9 cellular contexts compared by ENCODE assay signal in the genomic region with DNA sequence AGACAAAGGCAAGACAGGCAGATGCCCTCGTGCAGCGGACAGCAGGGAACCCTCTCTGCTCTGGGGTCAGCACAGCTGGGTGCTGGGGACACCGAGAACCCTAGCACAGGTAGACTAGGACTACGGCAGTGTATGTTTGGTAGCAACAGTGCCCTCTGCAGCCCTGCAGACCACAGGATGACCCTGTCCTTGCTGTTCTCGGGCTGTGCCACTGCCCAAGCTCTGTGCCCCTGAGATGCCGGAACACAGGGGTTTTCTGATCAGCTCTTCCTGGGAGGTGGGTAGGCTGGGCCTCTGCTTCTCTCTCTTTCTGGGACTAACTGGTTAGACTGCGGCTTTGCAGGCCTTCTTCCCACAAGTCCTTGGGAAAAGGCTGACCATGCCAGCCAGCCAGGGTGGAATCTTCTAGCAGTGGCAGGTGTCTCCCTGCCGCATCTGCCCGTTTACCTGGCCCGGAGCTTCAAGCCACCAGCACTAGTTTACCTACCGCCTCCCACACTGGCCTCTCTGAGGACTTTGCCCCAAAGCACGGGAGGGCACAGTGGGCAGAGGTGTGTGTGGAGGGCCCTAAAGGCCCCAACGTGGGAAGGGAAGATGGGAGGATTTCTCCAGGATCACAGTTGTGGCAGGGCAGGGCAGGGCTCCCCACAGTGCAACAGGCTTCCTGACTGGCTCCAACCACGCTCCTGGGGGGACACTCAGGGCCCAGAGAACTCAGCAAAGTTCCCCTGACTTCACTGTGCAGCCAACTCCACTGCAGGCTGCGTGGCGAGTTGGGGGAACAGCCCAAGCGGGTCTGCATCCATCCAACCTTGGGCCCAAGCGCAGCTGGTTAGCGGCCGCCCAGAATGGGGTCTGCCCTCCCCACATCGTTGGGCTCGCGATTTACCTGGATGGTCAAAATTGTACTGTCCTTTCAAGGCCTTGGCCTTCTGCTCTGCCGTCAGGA. TPM values are rescaled to one million over a fixed set of nuclear protein-coding genes. Genes with fewer than 3 reads are reported as not detected.
DNase-seq lines count a peak whose midpoint lies in the region; FAIRE-seq and TF ChIP-seq lines count a peak whose summit lies in the region.
"Had no signal": no experiment of that assay in that cellular context is flagged by ENCODE, and none has a peak within 500 bp of the region (broad histone marks: within the 10 kb centered on the region; RNA-seq: fewer than 3 reads in every experiment).

No MANE protein-coding gene starts in this region.

- H3K4me3 Mint-ChIP-seq in T-helper 2 cell treated with Interferon-gamma antibody and Interleukin-4, amounts not matched to agents 5 μg/mL and 100 μg/mL, for 36 hours = peak overlapping the region; percentile 81
- peak overlapping the region; percentile 79 for H3K4me3 Mint-ChIP-seq in activated T-helper 2 cell treated with anti-CD3 and anti-CD28 coated beads, Interferon-gamma antibody, Interleukin-2, Interleukin-4, amounts not matched to agents 10 μg/mL and 5 μg/mL and 100 μg/mL, durations not matched to agents 14 hours and 24 hours and 36 hours (ENCODE audit: low read depth)

- H3K9ac ChIP-seq in kidney (ENCODE audit: low read length in 2 of 2) (peak overlapping the region; percentile 27 to 82), stomach smooth muscle (ENCODE audit: low read length in 2 of 2) (peak overlapping the region; percentile 81 to 82)

- DNase-seq in T-helper 2 cell treated with Interferon-gamma antibody and Interleukin-4, amounts not matched to agents 5 μg/mL and 100 μg/mL, for 36 hours (ENCODE audit: low spot score) = no peak
- no peak for DNase-seq in T-helper 2 cell
- no peak for DNase-seq in activated T-helper 2 cell treated with anti-CD3 and anti-CD28 coated beads, Interferon-gamma antibody, Interleukin-2, Interleukin-4, amounts not matched to agents 10 μg/mL and 5 μg/mL and 100 μg/mL, durations not matched to agents 14 hours and 24 hours and 36 hours (ENCODE audit: low spot score)
- DNase-seq in kidney = no peak
- no peak for DNase-seq in GM12892 (ENCODE audit: insufficient read length)
- DNase-seq in NCI-H2171 treated with DMSO at 0.1 percent for 48 hours (lab: John Stamatoyannopoulos, UW) = no peak
- no peak for DNase-seq in activated CD8-positive, alpha-beta memory T cell treated with anti-CD3 and anti-CD28 coated beads for 24 hours

- H3K4me3 ChIP-seq in kidney (ENCODE audit: low read length in 2 of 2) = peak overlapping the region; percentile 81 to 87
- H3K4me3 ChIP-seq in stomach smooth muscle (ENCODE audit: low read length in 2 of 2) = peak overlapping the region; percentile 79 to 83

- H3K4me1 Mint-ChIP-seq in T-helper 2 cell treated with Interferon-gamma antibody and Interleukin-4, amounts not matched to agents 5 μg/mL and 100 μg/mL, for 36 hours (ENCODE audit: low read depth) = peaks cover 21% of the 10 kb centered on the region
- peaks cover 12% of the 10 kb centered on the region for H3K4me1 Mint-ChIP-seq in activated T-helper 2 cell treated with anti-CD3 and anti-CD28 coated beads, Interferon-gamma antibody, Interleukin-2, Interleukin-4, amounts not matched to agents 10 μg/mL and 5 μg/mL and 100 μg/mL, durations not matched to agents 14 hours and 24 hours and 36 hours (ENCODE audit: low read depth)

- H3K36me3 Mint-ChIP-seq in T-helper 2 cell treated with Interferon-gamma antibody and Interleukin-4, amounts not matched to agents 5 μg/mL and 100 μg/mL, for 36 hours (ENCODE audit: low read depth) = peaks cover 24% of the 10 kb centered on the region
- H3K36me3 Mint-ChIP-seq in activated T-helper 2 cell treated with anti-CD3 and anti-CD28 coated beads, Interferon-gamma antibody, Interleukin-2, Interleukin-4, amounts not matched to agents 10 μg/mL and 5 μg/mL and 100 μg/mL, durations not matched to agents 14 hours and 24 hours and 36 hours (ENCODE audit: low read depth) = peaks cover 33% of the 10 kb centered on the region

- no peaks in the 10 kb centered on the region for H3K27me3 Mint-ChIP-seq in T-helper 2 cell treated with Interferon-gamma antibody and Interleukin-4, amounts not matched to agents 5 μg/mL and 100 μg/mL, for 36 hours (ENCODE audit: low read depth)
- no peaks in the 10 kb centered on the region for H3K27me3 Mint-ChIP-seq in activated T-helper 2 cell treated with anti-CD3 and anti-CD28 coated beads, Interferon-gamma antibody, Interleukin-2, Interleukin-4, amounts not matched to agents 10 μg/mL and 5 μg/mL and 100 μg/mL, durations not matched to agents 14 hours and 24 hours and 36 hours (ENCODE audit: low read depth)

- H3K27me3 ChIP-seq in stomach smooth muscle (ENCODE audit: control insufficient read depth in 1 of 2, insufficient read depth in 2 of 2, low read length in 2 of 2) = no peaks in the 10 kb centered on the region

- peaks cover 7 to 21% of the 10 kb centered on the region in 2 donors for H3K36me3 ChIP-seq in kidney (ENCODE audit: control insufficient read depth in 1 of 2, insufficient read depth in 2 of 2, low read length in 2 of 2)
- peaks cover 27 to 33% of the 10 kb centered on the region in 2 donors for H3K36me3 ChIP-seq in stomach smooth muscle (ENCODE audit: control insufficient read depth in 2 of 2, insufficient read depth in 2 of 2, low read length in 2 of 2)

- H3K9me3 ChIP-seq in kidney (ENCODE audit: control insufficient read depth in 1 of 2, low read length in 2 of 2) (no peaks in the 10 kb centered on the region), stomach smooth muscle (ENCODE audit: control insufficient read depth in 2 of 2, low read length in 2 of 2) (no peaks in the 10 kb centered on the region)

- FAIRE-seq in kidney (lab: Jason Lieb, UNC) = no peak
- no peak for FAIRE-seq in GM12892 (lab: Jason Lieb, UNC)

- intact Hi-C loops in activated T-helper 2 cell treated with anti-CD3 and anti-CD28 coated beads, Interferon-gamma antibody, Interleukin-2, Interleukin-4, amounts not matched to agents 10 μg/mL and 5 μg/mL and 100 μg/mL, durations not matched to agents 14 hours and 24 hours and 36 hours (cut with micrococcal nuclease) = loop anchor here (2.0 kb wide), 1 partner anchor 27 kb away; a partner anchor contains a TSS
- intact Hi-C loops in kidney (cut with DNase I) = no loop called here

- H3K27ac ChIP-seq in kidney (ENCODE audit: low read depth in 2 of 2, low read length in 2 of 2) (no peak overlapping the region), stomach smooth muscle (ENCODE audit: low read length) (peak overlapping the region; percentile 11)
- H3K27ac ChIP-seq: epithelial cell of prostate had no signal

- TF ChIP-seq CTCF in kidney (IDR thresholded peaks at IDR 0.05; ENCODE audit: borderline replicate concordance, extremely low read depth, insufficient read depth) = no peak

- H3K27ac Mint-ChIP-seq in T-helper 2 cell treated with Interferon-gamma antibody and Interleukin-4, amounts not matched to agents 5 μg/mL and 100 μg/mL, for 36 hours = peak overlapping the region; percentile 67
- no peak overlapping the region for H3K27ac Mint-ChIP-seq in activated T-helper 2 cell treated with anti-CD3 and anti-CD28 coated beads, Interferon-gamma antibody, Interleukin-2, Interleukin-4, amounts not matched to agents 10 μg/mL and 5 μg/mL and 100 μg/mL, durations not matched to agents 14 hours and 24 hours and 36 hours

- no peaks in the 10 kb centered on the region for H3K9me3 Mint-ChIP-seq in T-helper 2 cell treated with Interferon-gamma antibody and Interleukin-4, amounts not matched to agents 5 μg/mL and 100 μg/mL, for 36 hours
- H3K9me3 Mint-ChIP-seq in activated T-helper 2 cell treated with anti-CD3 and anti-CD28 coated beads, Interferon-gamma antibody, Interleukin-2, Interleukin-4, amounts not matched to agents 10 μg/mL and 5 μg/mL and 100 μg/mL, durations not matched to agents 14 hours and 24 hours and 36 hours = no peaks in the 10 kb centered on the region

- no peak for TF ChIP-seq POLR2A in GM12892 (IDR thresholded peaks at IDR 0.05; ENCODE audit: low read depth, low read length)

- H3K4me1 ChIP-seq in kidney (ENCODE audit: control insufficient read depth in 1 of 2, insufficient read depth in 1 of 2, low read depth in 1 of 2, low read length in 2 of 2) (peaks cover 7 to 13% of the 10 kb centered on the region in 2 donors), stomach smooth muscle (ENCODE audit: control insufficient read depth, insufficient read depth, low read length) (peaks cover 19% of the 10 kb centered on the region)

RNA-seq across cellular contexts. Expression of a gene that starts 1.2 kb away (rescaled TPM):
- total RNA-seq in activated T-helper 2 cell treated with anti-CD3 and anti-CD28 coated beads, Interferon-gamma antibody, Interleukin-2, Interleukin-4, amounts not matched to agents 10 μg/mL and 5 μg/mL and 100 μg/mL, durations not matched to agents 14 hours and 24 hours and 36 hours = 22.4 and 24.9 TPM in 2 replicates
- 31.3 TPM for total RNA-seq in kidney
- polyA plus RNA-seq in kidney (ENCODE audit: insufficient read depth, low read depth, low replicate concordance) = 34.6 TPM
- 10.8 TPM for polyA plus RNA-seq in GM12892 (2012; ENCODE audit: missing spikeins)

RNA-seq across cellular contexts. Expression of a gene that starts 15.5 kb away (rescaled TPM):
- not detected in 2 replicates for total RNA-seq in activated T-helper 2 cell treated with anti-CD3 and anti-CD28 coated beads, Interferon-gamma antibody, Interleukin-2, Interleukin-4, amounts not matched to agents 10 μg/mL and 5 μg/mL and 100 μg/mL, durations not matched to agents 14 hours and 24 hours and 36 hours
- total RNA-seq in kidney = 1.0 TPM
- polyA plus RNA-seq in kidney (ENCODE audit: insufficient read depth, low read depth, low replicate concordance) = not detected
- polyA plus RNA-seq in GM12892 (2012; ENCODE audit: missing spikeins) = not detected

RNA-seq across cellular contexts. Expression of a gene that starts 27.2 kb away (rescaled TPM):
- 44.5 and 46.9 TPM in 2 replicates for total RNA-seq in activated T-helper 2 cell treated with anti-CD3 and anti-CD28 coated beads, Interferon-gamma antibody, Interleukin-2, Interleukin-4, amounts not matched to agents 10 μg/mL and 5 μg/mL and 100 μg/mL, durations not matched to agents 14 hours and 24 hours and 36 hours
- 36.5 TPM for total RNA-seq in kidney
- 32.3 TPM for polyA plus RNA-seq in kidney (ENCODE audit: insufficient read depth, low read depth, low replicate concordance)
- 12.8 TPM for polyA plus RNA-seq in GM12892 (2012; ENCODE audit: missing spikeins)
